In genomic region chr14:51446771-51447170, GRCh38 we compare ENCODE assay signal across 2 cellular contexts.
TF ChIP-seq lines count a peak whose summit lies in the region.

No MANE protein-coding gene starts in this region.

TF ChIP-seq in IMR-90, 13 proteins besides CTCF, POLR2A, EP300 and RAD21:
- TF ChIP-seq RFX5 (IDR thresholded peaks at IDR 0.05; ENCODE audit: low read depth, low read length) (no peak), USF2 (IDR thresholded peaks at IDR 0.05; ENCODE audit: low read depth, low read length) (no peak), MXI1 (IDR thresholded peaks at IDR 0.05; ENCODE audit: borderline replicate concordance, low read depth, low read length) (no peak), ELK1 (IDR thresholded peaks at IDR 0.05; ENCODE audit: borderline replicate concordance, low read depth, low read length) (no peak), MAFK (IDR thresholded peaks at IDR 0.05; ENCODE audit: low read depth, low read length) (no peak), MAZ (IDR thresholded peaks at IDR 0.05; ENCODE audit: borderline replicate concordance, low read depth, low read length) (no peak), CHD1 (IDR thresholded peaks at IDR 0.05; ENCODE audit: low read depth, low read length) (no peak), BHLHE40 (IDR thresholded peaks at IDR 0.05; ENCODE audit: low read depth, low read length) (no peak), FOS (IDR thresholded peaks at IDR 0.05; ENCODE audit: low read depth, low read length) (no peak), CEBPB (IDR thresholded peaks at IDR 0.05; ENCODE audit: low read depth, low read length) (no peak), RCOR1 (IDR thresholded peaks at IDR 0.05; ENCODE audit: insufficient replicate concordance, low read length) (no peak), NFE2L2 (IDR thresholded peaks at IDR 0.05; ENCODE audit: low read depth, low read length) (no peak), SMC3 (IDR thresholded peaks at IDR 0.05; ENCODE audit: low read depth, low read length) (no peak)

TF ChIP-seq in endothelial cell of umbilical vein, 7 proteins besides CTCF, POLR2A, EP300 and RAD21:
- TF ChIP-seq JUN (IDR thresholded peaks at IDR 0.05; ENCODE audit: borderline replicate concordance, insufficient read depth, insufficient read length, low read depth), result peak; percentile 10
- no peak for TF ChIP-seq GATA2 (IDR thresholded peaks at IDR 0.05; ENCODE audit: insufficient read depth, insufficient read length, low read depth, low read length)
- TF ChIP-seq, protein P1, sequence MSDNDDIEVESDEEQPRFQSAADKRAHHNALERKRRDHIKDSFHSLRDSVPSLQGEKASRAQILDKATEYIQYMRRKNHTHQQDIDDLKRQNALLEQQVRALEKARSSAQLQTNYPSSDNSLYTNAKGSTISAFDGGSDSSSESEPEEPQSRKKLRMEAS (IDR thresholded peaks at IDR 0.05; ENCODE audit: insufficient read depth, insufficient read length), result no peak
- no peak for TF ChIP-seq MYC (IDR thresholded peaks at IDR 0.05; ENCODE audit: low read depth, low read length)
- TF ChIP-seq EZH2 (IDR thresholded peaks at IDR 0.05; ENCODE audit: borderline replicate concordance, low read depth, low read length, severe bottlenecking), result no peak
- no peak for TF ChIP-seq POLR2AphosphoS5 (IDR thresholded peaks at IDR 0.05; ENCODE audit: insufficient read depth, low read depth, low read length)
- no peak for TF ChIP-seq FOS (IDR thresholded peaks at IDR 0.05; ENCODE audit: borderline replicate concordance, insufficient read depth, low read length)
